20 cellular contexts compared by ENCODE assay signal in the genomic region with DNA sequence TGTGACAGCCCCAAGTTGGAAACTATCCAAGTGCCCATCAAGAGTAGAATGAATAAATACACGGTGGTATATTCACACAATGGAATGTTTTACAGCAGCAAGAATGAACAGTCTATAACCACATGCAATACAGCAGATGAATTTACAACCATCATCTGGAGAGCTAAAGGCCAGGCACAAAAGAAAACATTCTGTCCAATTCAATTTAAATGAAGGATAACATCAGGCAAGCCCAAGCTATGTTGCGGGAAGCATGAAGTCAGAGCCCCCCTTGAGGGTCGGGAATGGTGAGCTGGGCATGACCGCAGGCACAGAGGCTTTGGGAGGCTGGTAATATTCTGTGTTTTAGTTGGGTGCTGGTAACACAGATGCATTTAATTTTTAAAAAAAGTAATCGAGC.
"Had no signal": no experiment of that assay in that cellular context is flagged by ENCODE, and none has a peak within 500 bp of the region (broad histone marks: within the 10 kb centered on the region; RNA-seq: fewer than 3 reads in every experiment).

No MANE protein-coding gene starts in this region.

- H3K9me3 ChIP-seq: left lung, tibial artery had no signal

- H3K9me3 Mint-ChIP-seq: activated CD4-positive, alpha-beta memory T cell treated with anti-CD3 and anti-CD28 coated beads for 36 hours; activated naive CD4-positive, alpha-beta T cell treated with anti-CD3 and anti-CD28 coated beads for 36 hours; activated naive CD8-positive, alpha-beta T cell treated with anti-CD3 and anti-CD28 coated beads, Interleukin-2, amount 10 ng/mL, durations not matched to agents 7 days and 5 days; stimulated activated naive CD8-positive, alpha-beta T cell treated with anti-CD3 and anti-CD28 coated beads, Interleukin-15, amount 100 ng/mL, for 72 hours; T-helper 1 cell treated with Interleukin-12 subunit alpha and Interleukin-12 subunit beta and Interleukin-4 antibody, amounts not matched to agents 30 μg/mL and 1 μg/mL, for 36 hours had no signal

- DNase-seq: activated CD4-positive, alpha-beta memory T cell treated with anti-CD3 and anti-CD28 coated beads for 36 hours; activated CD4-positive, alpha-beta T cell treated with anti-CD3 and anti-CD28 coated beads for 4 hours; activated CD4-positive, CD25-positive, alpha-beta regulatory T cell; activated naive CD4-positive, alpha-beta T cell treated with anti-CD3 and anti-CD28 coated beads for 36 hours; activated naive CD8-positive, alpha-beta T cell treated with anti-CD3 and anti-CD28 coated beads, Interleukin-2, amount 10 ng/mL, durations not matched to agents 7 days and 5 days; activated T-cell treated with anti-CD3 and anti-CD28 coated beads, Interleukin-2, amount 50 U/mL, for 48 hours; amygdala; cortex of kidney; kidney; left lung; nephron progenitor cell; right cardiac atrium; stimulated activated CD4-positive, alpha-beta T cell treated with anti-CD3 and anti-CD28 coated beads, Interleukin-12 subunit alpha, Interleukin-12 subunit beta, amount 100 ng/mL, for 4 hours; stimulated activated CD4-positive, alpha-beta T cell treated with anti-CD3 and anti-CD28 coated beads, Interleukin-1b, Interleukin-23, amount 100 ng/mL, for 48 hours; stimulated activated naive CD8-positive, alpha-beta T cell treated with anti-CD3 and anti-CD28 coated beads, Interleukin-15, amount 100 ng/mL, for 72 hours; tibial artery had no signal

- H3K4me3 Mint-ChIP-seq: activated CD4-positive, alpha-beta memory T cell treated with anti-CD3 and anti-CD28 coated beads for 36 hours; activated naive CD4-positive, alpha-beta T cell treated with anti-CD3 and anti-CD28 coated beads for 36 hours; activated naive CD8-positive, alpha-beta T cell treated with anti-CD3 and anti-CD28 coated beads, Interleukin-2, amount 10 ng/mL, durations not matched to agents 7 days and 5 days; nephron progenitor cell; stimulated activated naive CD8-positive, alpha-beta T cell treated with anti-CD3 and anti-CD28 coated beads, Interleukin-15, amount 100 ng/mL, for 72 hours; T-helper 1 cell treated with Interleukin-12 subunit alpha and Interleukin-12 subunit beta and Interleukin-4 antibody, amounts not matched to agents 30 μg/mL and 1 μg/mL, for 36 hours had no signal

- H3K27ac ChIP-seq: epithelial cell of prostate, left lung, parathyroid adenoma, tibial artery had no signal

- H3K4me1 ChIP-seq: parathyroid adenoma had no signal

- H3K4me3 ChIP-seq: left lung, lung, tibial artery had no signal

- H3K27me3 Mint-ChIP-seq: activated CD4-positive, alpha-beta memory T cell treated with anti-CD3 and anti-CD28 coated beads for 36 hours; activated naive CD8-positive, alpha-beta T cell treated with anti-CD3 and anti-CD28 coated beads, Interleukin-2, amount 10 ng/mL, durations not matched to agents 7 days and 5 days; stimulated activated naive CD8-positive, alpha-beta T cell treated with anti-CD3 and anti-CD28 coated beads, Interleukin-15, amount 100 ng/mL, for 72 hours had no signal

- H3K27ac Mint-ChIP-seq: activated CD4-positive, alpha-beta memory T cell treated with anti-CD3 and anti-CD28 coated beads for 36 hours; activated naive CD4-positive, alpha-beta T cell treated with anti-CD3 and anti-CD28 coated beads for 36 hours; activated naive CD8-positive, alpha-beta T cell treated with anti-CD3 and anti-CD28 coated beads, Interleukin-2, amount 10 ng/mL, durations not matched to agents 7 days and 5 days; nephron progenitor cell; T-helper 1 cell treated with Interleukin-12 subunit alpha and Interleukin-12 subunit beta and Interleukin-4 antibody, amounts not matched to agents 30 μg/mL and 1 μg/mL, for 36 hours had no signal

- ATAC-seq: left lung; right cardiac atrium; stimulated activated naive CD8-positive, alpha-beta T cell treated with anti-CD3 and anti-CD28 coated beads, Interleukin-15, amount 100 ng/mL, for 72 hours had no signal

- H2AFZ ChIP-seq: parathyroid adenoma had no signal

- H3K27me3 ChIP-seq: left lung, tibial artery had no signal

- H3K9ac ChIP-seq: parathyroid adenoma had no signal

- H3K79me2 ChIP-seq: parathyroid adenoma had no signal
